1 cellular context compared by ENCODE assay signal in genomic region chr5:29186380-29186779, GRCh38.
TF ChIP-seq lines count a peak whose summit lies in the region.

No MANE protein-coding gene starts in this region.

TF ChIP-seq in HEK293, 187 proteins besides CTCF, POLR2A, EP300 and RAD21 (continued from another document):
- TF ChIP-seq, protein P1, sequence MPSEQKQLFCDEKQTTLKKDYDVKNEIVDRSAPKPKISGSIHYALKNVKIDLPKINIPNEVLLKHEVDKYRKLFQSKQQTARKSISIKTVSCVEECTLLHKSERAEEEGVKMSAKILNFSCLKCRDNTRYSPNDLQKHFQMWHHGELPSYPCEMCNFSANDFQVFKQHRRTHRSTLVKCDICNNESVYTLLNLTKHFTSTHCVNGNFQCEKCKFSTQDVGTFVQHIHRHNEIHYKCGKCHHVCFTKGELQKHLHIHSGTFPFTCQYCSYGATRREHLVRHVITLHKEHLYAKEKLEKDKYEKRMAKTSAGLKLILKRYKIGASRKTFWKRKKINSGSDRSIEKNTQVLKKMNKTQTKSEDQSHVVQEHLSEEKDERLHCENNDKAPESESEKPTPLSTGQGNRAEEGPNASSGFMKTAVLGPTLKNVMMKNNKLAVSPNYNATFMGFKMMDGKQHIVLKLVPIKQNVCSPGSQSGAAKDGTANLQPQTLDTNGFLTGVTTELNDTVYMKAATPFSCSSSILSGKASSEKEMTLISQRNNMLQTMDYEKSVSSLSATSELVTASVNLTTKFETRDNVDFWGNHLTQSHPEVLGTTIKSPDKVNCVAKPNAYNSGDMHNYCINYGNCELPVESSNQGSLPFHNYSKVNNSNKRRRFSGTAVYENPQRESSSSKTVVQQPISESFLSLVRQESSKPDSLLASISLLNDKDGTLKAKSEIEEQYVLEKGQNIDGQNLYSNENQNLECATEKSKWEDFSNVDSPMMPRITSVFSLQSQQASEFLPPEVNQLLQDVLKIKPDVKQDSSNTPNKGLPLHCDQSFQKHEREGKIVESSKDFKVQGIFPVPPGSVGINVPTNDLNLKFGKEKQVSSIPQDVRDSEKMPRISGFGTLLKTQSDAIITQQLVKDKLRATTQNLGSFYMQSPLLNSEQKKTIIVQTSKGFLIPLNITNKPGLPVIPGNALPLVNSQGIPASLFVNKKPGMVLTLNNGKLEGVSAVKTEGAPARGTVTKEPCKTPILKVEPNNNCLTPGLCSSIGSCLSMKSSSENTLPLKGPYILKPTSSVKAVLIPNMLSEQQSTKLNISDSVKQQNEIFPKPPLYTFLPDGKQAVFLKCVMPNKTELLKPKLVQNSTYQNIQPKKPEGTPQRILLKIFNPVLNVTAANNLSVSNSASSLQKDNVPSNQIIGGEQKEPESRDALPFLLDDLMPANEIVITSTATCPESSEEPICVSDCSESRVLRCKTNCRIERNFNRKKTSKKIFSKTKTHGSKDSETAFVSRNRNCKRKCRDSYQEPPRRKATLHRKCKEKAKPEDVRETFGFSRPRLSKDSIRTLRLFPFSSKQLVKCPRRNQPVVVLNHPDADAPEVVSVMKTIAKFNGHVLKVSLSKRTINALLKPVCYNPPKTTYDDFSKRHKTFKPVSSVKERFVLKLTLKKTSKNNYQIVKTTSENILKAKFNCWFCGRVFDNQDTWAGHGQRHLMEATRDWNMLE (tag by site-specific recombination; conservative IDR thresholded peaks at IDR 0.05; ENCODE audit: low read depth), result peak; percentile 68; the same call in 1 of the 2 replicates
- TF ChIP-seq ZNF558 (tag by site-specific recombination; IDR thresholded peaks at IDR 0.05), result 0 out of 2 replicates have a peak, but pooled peaks have one; percentile 33
- TF ChIP-seq REST (tag by site-specific recombination; IDR thresholded peaks at IDR 0.05), result peak; percentile 67
- TF ChIP-seq ZFP3 (tag by site-specific recombination; IDR thresholded peaks at IDR 0.05; ENCODE audit: low read depth), result peak; percentile 17; the same call in 1 of the 2 replicates
- peak; percentile 82; the same call in 1 of the 2 replicates for TF ChIP-seq ZNF140 (tag by site-specific recombination; IDR thresholded peaks at IDR 0.05)
- TF ChIP-seq ZXDB (tag by site-specific recombination; IDR thresholded peaks at IDR 0.05), result 0 out of 2 replicates have a peak, but pooled peaks have one; percentile 43
- peak; percentile 34; the same call in 1 of the 2 replicates for TF ChIP-seq ZNF560 (tag by site-specific recombination; IDR thresholded peaks at IDR 0.05; ENCODE audit: borderline replicate concordance)
